In the genomic region with DNA sequence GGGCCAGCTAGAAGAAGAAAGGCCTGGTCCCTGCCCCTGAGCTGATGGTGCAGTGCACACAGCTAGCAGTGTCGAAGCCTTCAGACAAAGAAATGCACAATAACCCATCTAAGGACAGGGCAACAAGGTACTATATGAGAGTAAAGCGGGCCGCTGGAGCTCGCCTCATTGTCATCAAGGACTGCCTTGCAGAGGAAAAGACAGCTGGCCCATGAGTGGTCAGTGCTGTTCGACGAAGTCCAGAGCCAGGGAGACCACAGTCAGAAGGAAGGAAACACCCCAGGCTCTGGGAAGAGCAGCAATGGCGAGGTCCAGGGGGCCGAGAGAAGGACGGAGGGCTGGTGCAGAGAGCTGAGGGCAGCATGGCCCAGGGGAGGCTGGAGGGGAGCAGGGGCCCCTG, we compare ENCODE assay signal across 32 cellular contexts.
"Had no signal": no experiment of that assay in that cellular context is flagged by ENCODE, and none has a peak within 500 bp of the region (broad histone marks: within the 10 kb centered on the region; RNA-seq: fewer than 3 reads in every experiment).

No MANE protein-coding gene starts in this region.

- H3K4me3 ChIP-seq: PC-9 had no signal

- H2AFZ ChIP-seq: PC-9 had no signal

- H3K4me2 ChIP-seq: KMS-11, PC-9 had no signal

- FAIRE-seq: RCC 7860 had no signal

- H3K36me3 ChIP-seq: brain microvascular endothelial cell had no signal

- H3K27ac Mint-ChIP-seq: activated CD4-positive, alpha-beta memory T cell treated with anti-CD3 and anti-CD28 coated beads, Interleukin-2, amount 10 ng/mL, durations not matched to agents 7 days and 5 days; activated CD8-positive, alpha-beta memory T cell treated with anti-CD3 and anti-CD28 coated beads, Interleukin-2, amount 10 ng/mL, durations not matched to agents 7 days and 5 days; activated naive CD4-positive, alpha-beta T cell treated with anti-CD3 and anti-CD28 coated beads, Interleukin-2, amount 10 ng/mL, durations not matched to agents 7 days and 5 days; activated naive CD8-positive, alpha-beta T cell; activated naive CD8-positive, alpha-beta T cell treated with anti-CD3 and anti-CD28 coated beads, Interleukin-2, amount 50 U/mL, for 24 hours had no signal

- H3K27me3 Mint-ChIP-seq: activated CD4-positive, alpha-beta memory T cell treated with anti-CD3 and anti-CD28 coated beads, Interleukin-2, amount 10 ng/mL, durations not matched to agents 7 days and 5 days; activated CD8-positive, alpha-beta memory T cell treated with anti-CD3 and anti-CD28 coated beads, Interleukin-2, amount 10 ng/mL, durations not matched to agents 7 days and 5 days; activated naive CD4-positive, alpha-beta T cell treated with anti-CD3 and anti-CD28 coated beads, Interleukin-2, amount 10 ng/mL, durations not matched to agents 7 days and 5 days; activated naive CD8-positive, alpha-beta T cell; activated naive CD8-positive, alpha-beta T cell treated with anti-CD3 and anti-CD28 coated beads, Interleukin-2, amount 50 U/mL, for 24 hours had no signal

- H3K27ac ChIP-seq: KMS-11, PC-9, WERI-Rb-1 had no signal

- H3K9me3 Mint-ChIP-seq: activated CD4-positive, alpha-beta memory T cell treated with anti-CD3 and anti-CD28 coated beads, Interleukin-2, amount 10 ng/mL, durations not matched to agents 7 days and 5 days; activated naive CD4-positive, alpha-beta T cell treated with anti-CD3 and anti-CD28 coated beads, Interleukin-2, amount 10 ng/mL, durations not matched to agents 7 days and 5 days; activated naive CD8-positive, alpha-beta T cell treated with anti-CD3 and anti-CD28 coated beads, Interleukin-2, amount 50 U/mL, for 24 hours had no signal

- H3K27me3 ChIP-seq: brain microvascular endothelial cell had no signal

- DNase-seq: activated CD4-positive, alpha-beta memory T cell treated with anti-CD3 and anti-CD28 coated beads, Interleukin-2, amount 10 ng/mL, durations not matched to agents 7 days and 5 days; activated CD4-positive, alpha-beta T cell treated with anti-CD3 and anti-CD28 coated beads for 1 hour; activated CD4-positive, alpha-beta T cell treated with anti-CD3 and anti-CD28 coated beads for 48 hours; activated CD4-positive, CD25-positive, alpha-beta regulatory T cell; activated CD8-positive, alpha-beta memory T cell treated with anti-CD3 and anti-CD28 coated beads for 24 hours; activated CD8-positive, alpha-beta memory T cell treated with anti-CD3 and anti-CD28 coated beads, Interleukin-2, amount 10 ng/mL, durations not matched to agents 7 days and 5 days; activated CD8-positive, alpha-beta memory T cell treated with anti-CD3 and anti-CD28 coated beads, Interleukin-2, amount 50 U/mL, for 48 hours; activated effector memory CD4-positive, alpha-beta T cell treated with Interleukin-2 at 50 U/mL for 16 hours; activated naive CD4-positive, alpha-beta T cell treated with anti-CD3 and anti-CD28 coated beads, Interleukin-2, amount 10 ng/mL, durations not matched to agents 7 days and 5 days; activated naive CD8-positive, alpha-beta T cell treated with anti-CD3 and anti-CD28 coated beads, Interleukin-2, amount 50 U/mL, for 24 hours; activated T-cell treated with anti-CD3 and anti-CD28 coated beads, Interleukin-2, amount 50 U/mL, for 48 hours; anterior cingulate cortex; brain microvascular endothelial cell; central memory CD4-positive, alpha-beta T cell; MM.1S; MV-4-11; NCI-H1092; NCI-H1436 treated with DMSO at 0.1 percent for 48 hours; NCI-H1694 treated with DMSO at 0.1 percent for 48 hours; NCI-H2029; NCI-H345; NCI-H524 treated with DMSO at 0.1 percent for 48 hours; NK-92 treated with Interleukin-12 subunit alpha and Interleukin-12 subunit beta, amount 100 ng/mL, for 24 hours; PC-9; Right ventricle myocardium superior; SW 1271; T-helper 1 cell; T1000; WERI-Rb-1 had no signal

- H3K9ac ChIP-seq: KMS-11 had no signal

- H3K4me3 Mint-ChIP-seq: activated CD4-positive, alpha-beta memory T cell treated with anti-CD3 and anti-CD28 coated beads, Interleukin-2, amount 10 ng/mL, durations not matched to agents 7 days and 5 days; activated CD8-positive, alpha-beta memory T cell treated with anti-CD3 and anti-CD28 coated beads, Interleukin-2, amount 10 ng/mL, durations not matched to agents 7 days and 5 days; activated naive CD4-positive, alpha-beta T cell treated with anti-CD3 and anti-CD28 coated beads, Interleukin-2, amount 10 ng/mL, durations not matched to agents 7 days and 5 days; activated naive CD8-positive, alpha-beta T cell; activated naive CD8-positive, alpha-beta T cell treated with anti-CD3 and anti-CD28 coated beads, Interleukin-2, amount 50 U/mL, for 24 hours had no signal

- H3K4me1 Mint-ChIP-seq: activated CD4-positive, alpha-beta memory T cell treated with anti-CD3 and anti-CD28 coated beads, Interleukin-2, amount 10 ng/mL, durations not matched to agents 7 days and 5 days; activated CD8-positive, alpha-beta memory T cell treated with anti-CD3 and anti-CD28 coated beads, Interleukin-2, amount 10 ng/mL, durations not matched to agents 7 days and 5 days; activated naive CD4-positive, alpha-beta T cell treated with anti-CD3 and anti-CD28 coated beads, Interleukin-2, amount 10 ng/mL, durations not matched to agents 7 days and 5 days; activated naive CD8-positive, alpha-beta T cell treated with anti-CD3 and anti-CD28 coated beads, Interleukin-2, amount 50 U/mL, for 24 hours had no signal
